Comparison of ENCODE assay signal across 9 cellular contexts in genomic region chr1:27557596-27558340, GRCh38. TPM values are rescaled to one million over a fixed set of nuclear protein-coding genes. Genes with fewer than 3 reads are reported as not detected.
DNase-seq lines count a peak whose midpoint lies in the region; ATAC-seq and TF ChIP-seq lines count a peak whose summit lies in the region.
"Had no signal": no experiment of that assay in that cellular context is flagged by ENCODE, and none has a peak within 500 bp of the region (broad histone marks: within the 10 kb centered on the region; RNA-seq: fewer than 3 reads in every experiment).

No MANE protein-coding gene starts in this region.

- peak overlapping the region; percentile 91 for H3K56ac ChIP-seq in mesendoderm (ENCODE audit: low read length)

- no peak overlapping the region for H4K5ac ChIP-seq in mesendoderm (ENCODE audit: low read length)

- in situ Hi-C loops in mammary epithelial cell (cut with MboI; ENCODE audit: low sequenced_read_pairs in 2 of 2) = loop anchor here in 1 of 2 donors (10.0 kb wide), 1 partner anchor 47 kb away; the partner anchor contains the start of gene AHDC1
- in situ Hi-C loops in transverse colon (cut with MboI; ENCODE audit: low pct_ligation_motif_present in 1 of 4, low pct_unique_long_range_greater_than_20kb in 1 of 4, low sequenced_read_pairs in 3 of 4) = loop anchor here in 3 of 4 donors (5.0 to 10.0 kb wide), 2 partner anchors 47 to 105 kb away; partner anchors contain the start of gene AHDC1 (in 3 of the 3)

- H3K4me3 ChIP-seq in mammary epithelial cell (replicated peaks in 1 of 3; ENCODE audit: insufficient read depth in 1 of 3, low read depth in 2 of 3, low read length in 3 of 3) = no peak overlapping the region
- H3K4me3 ChIP-seq in mesendoderm (ENCODE audit: low read length) = no peak overlapping the region
- H3K4me3 ChIP-seq in transverse colon = no peak overlapping the region

- no peak overlapping the region for H2BK15ac ChIP-seq in mesendoderm (replicated peaks; ENCODE audit: low read depth)

- no peak overlapping the region for H2BK120ac ChIP-seq in mesendoderm (ENCODE audit: low read depth, low read length)

- no peak overlapping the region for H3K23ac ChIP-seq in mesendoderm (ENCODE audit: low read length)

- H3K27me3 ChIP-seq in mammary epithelial cell (ENCODE audit: insufficient read depth, low read length) (no peaks in the 10 kb centered on the region), mesendoderm (ENCODE audit: insufficient read depth, low read length, poor library complexity) (no peaks in the 10 kb centered on the region), transverse colon (no peaks in the 10 kb centered on the region)
- H3K27me3 ChIP-seq: BE2C had no signal

- peak; percentile 82 for TF ChIP-seq POLR2A in transverse colon (IDR thresholded peaks at IDR 0.05)

- no peak overlapping the region for H3K4ac ChIP-seq in mesendoderm (ENCODE audit: low read depth, low read length)

- WGBS in mammary epithelial cell (ENCODE audit: low coverage, missing lambda C conversion rate) = 15% methylated on average over 9 of the region's 11 CpGs
- no CpG with 5 or more reads among the region's 11 CpGs for WGBS in mesendoderm (ENCODE audit: extremely low coverage, insufficient coverage, low lambda C conversion rate)
- WGBS in transverse colon (ENCODE audit: low coverage in 1 of 2), 2 donors = 35 to 40% methylated on average over 5 to 11 of the region's 11 CpGs

- no peak for TF ChIP-seq EP300 in transverse colon (IDR thresholded peaks at IDR 0.05; ENCODE audit: low read depth)

- dilution Hi-C loops in mammary epithelial cell (cut with HindIII; ENCODE audit: low sequenced_read_pairs) = no loop called here

- H3K79me2 ChIP-seq in mammary epithelial cell (ENCODE audit: insufficient read depth, low read length) (peaks cover 61% of the 10 kb centered on the region), mesendoderm (ENCODE audit: control insufficient read depth, insufficient read depth, low read length) (peaks cover 8% of the 10 kb centered on the region)

- peak overlapping the region; percentile 56 for H3K27ac ChIP-seq in mammary epithelial cell (ENCODE audit: insufficient read depth, low read depth, low read length)
- H3K27ac ChIP-seq in mesendoderm (ENCODE audit: low read depth, low read length) = peak overlapping the region; percentile 48
- H3K27ac ChIP-seq in transverse colon = peak overlapping the region; percentile 88 to 97 (median 90)

- POLR2A ChIA-PET in activated CD4-positive, alpha-beta T cell treated with anti-CD3 and anti-CD28 coated beads, Interleukin-2, amount 10 ng/mL, durations not matched to agents 7 days and 5 days (lab: Charles Lee) = no interaction called here
- POLR2A ChIA-PET in GM10248 (lab: Yijun Ruan, JAX) = no interaction called here

- H3K9me3 Mint-ChIP-seq in activated CD4-positive, alpha-beta T cell treated with anti-CD3 and anti-CD28 coated beads, Interleukin-2, amount 10 ng/mL, durations not matched to agents 7 days and 5 days = no peaks in the 10 kb centered on the region

- H3K4me1 ChIP-seq in mammary epithelial cell (ENCODE audit: insufficient read depth, low read length) (peaks cover 56% of the 10 kb centered on the region), mesendoderm (ENCODE audit: control insufficient read depth, low read depth, low read length) (peaks cover 26% of the 10 kb centered on the region), transverse colon (peaks cover 53 to 68% (median 60%) of the 10 kb centered on the region in 4 donors)

- H3K9me3 ChIP-seq in mammary epithelial cell (replicated peaks; ENCODE audit: insufficient read depth, low read length) = no peaks in the 10 kb centered on the region
- H3K9me3 ChIP-seq in transverse colon = no peaks in the 10 kb centered on the region
- H3K9me3 ChIP-seq: BE2C had no signal

- H3K4me2 ChIP-seq in mammary epithelial cell (ENCODE audit: insufficient read depth, low read depth, low read length) (peak overlapping the region; percentile 29), mesendoderm (ENCODE audit: low read length) (peak overlapping the region; percentile 28)

- ATAC-seq in GM21423 (IDR thresholded peaks at IDR 0.05; ENCODE audit: unreplicated experiment) = no peak

- peak overlapping the region; percentile 15 for H3K9ac ChIP-seq in mammary epithelial cell (ENCODE audit: insufficient read depth, low read length)
- H3K9ac ChIP-seq in mesendoderm (ENCODE audit: low read length) = peak overlapping the region; percentile 57

- BruUV-seq in mammary epithelial cell (replicated peaks; lab: Mats Ljungman, UMichigan) = no TSS peak

- H3K4me3 Mint-ChIP-seq in activated CD4-positive, alpha-beta T cell treated with anti-CD3 and anti-CD28 coated beads, Interleukin-2, amount 10 ng/mL, durations not matched to agents 7 days and 5 days = no peak overlapping the region

- no peak for DNase-seq in activated CD4-positive, alpha-beta T cell treated with anti-CD3 and anti-CD28 coated beads, Interleukin-2, amount 10 ng/mL, durations not matched to agents 7 days and 5 days
- no peak for DNase-seq in activated CD4-positive, alpha-beta T cell treated with anti-CD3 and anti-CD28 coated beads, Interleukin-2, amount 50 U/mL, for 4 hours
- DNase-seq in mammary epithelial cell = peak; percentile 87
- DNase-seq in mesendoderm = peak; percentile 85
- DNase-seq in transverse colon = peak; percentile 89
- DNase-seq in anterior cingulate cortex (lab: John Stamatoyannopoulos, UW) = no peak
- no peak for DNase-seq in GM10248 (ENCODE audit: extremely low spot score)

- no peaks in the 10 kb centered on the region for H4K20me1 ChIP-seq in mammary epithelial cell (ENCODE audit: insufficient read depth, low read length)

- peaks cover 7% of the 10 kb centered on the region for H3K36me3 Mint-ChIP-seq in activated CD4-positive, alpha-beta T cell treated with anti-CD3 and anti-CD28 coated beads, Interleukin-2, amount 10 ng/mL, durations not matched to agents 7 days and 5 days (ENCODE audit: low read depth)

- peaks cover 45% of the 10 kb centered on the region for H3K4me1 Mint-ChIP-seq in activated CD4-positive, alpha-beta T cell treated with anti-CD3 and anti-CD28 coated beads, Interleukin-2, amount 10 ng/mL, durations not matched to agents 7 days and 5 days

- H2BK5ac ChIP-seq in mesendoderm (ENCODE audit: low read length) = peak overlapping the region; percentile 49

- peaks cover 3% of the 10 kb centered on the region for H3K36me3 ChIP-seq in mammary epithelial cell (ENCODE audit: insufficient read depth, low read length)
- H3K36me3 ChIP-seq in mesendoderm (ENCODE audit: control insufficient read depth, insufficient read depth, low read length) = no peaks in the 10 kb centered on the region
- no peaks in the 10 kb centered on the region for H3K36me3 ChIP-seq in transverse colon
- H3K36me3 ChIP-seq: BE2C had no signal

- peak overlapping the region; percentile 47 for H3K27ac Mint-ChIP-seq in activated CD4-positive, alpha-beta T cell treated with anti-CD3 and anti-CD28 coated beads, Interleukin-2, amount 10 ng/mL, durations not matched to agents 7 days and 5 days

- H3K27me3 Mint-ChIP-seq in activated CD4-positive, alpha-beta T cell treated with anti-CD3 and anti-CD28 coated beads, Interleukin-2, amount 10 ng/mL, durations not matched to agents 7 days and 5 days = no peaks in the 10 kb centered on the region

- H2AK5ac ChIP-seq in mesendoderm (ENCODE audit: low read length) = peak overlapping the region; percentile 98

- H3K18ac ChIP-seq in mesendoderm (ENCODE audit: low read length) = no peak overlapping the region

- H4K8ac ChIP-seq in mesendoderm (ENCODE audit: low read depth, low read length) = no peak overlapping the region

- peaks cover 10% of the 10 kb centered on the region for H3K79me1 ChIP-seq in mesendoderm (ENCODE audit: low read length)

- peak in 1 of 2 donors; percentile 16 for TF ChIP-seq CTCF in mammary epithelial cell (conservative IDR thresholded peaks at IDR 0.05 in 1 of 2, IDR thresholded peaks at IDR 0.05 in 1 of 2; ENCODE audit: extremely low read depth in 1 of 2, insufficient read depth in 1 of 2, low read depth in 1 of 2, low read length in 2 of 2)
- no peak for TF ChIP-seq CTCF in transverse colon (IDR thresholded peaks at IDR 0.05)
- no peak for TF ChIP-seq CTCF in GM10248 (IDR thresholded peaks at IDR 0.05; ENCODE audit: control extremely low read depth, extremely low read depth, low read depth, missing control alignments)

- CTCF ChIA-PET in activated CD4-positive, alpha-beta T cell treated with anti-CD3 and anti-CD28 coated beads, Interleukin-2, amount 10 ng/mL, durations not matched to agents 7 days and 5 days (lab: Charles Lee) = interaction anchor here (0.9 to 9.9 kb wide), 18 partner anchors 9 to 163 kb away, joined by 3 to 112 read pairs (median 8); no protein-coding TSS in a partner anchor
- CTCF ChIA-PET in mammary epithelial cell (lab: Charles Lee; ENCODE audit: low non-redundant PET) = interaction anchor here (0.6 to 1.7 kb wide), 9 partner anchors 11 to 163 kb away, joined by 3 to 21 read pairs (median 8); partner anchors contain the start of gene AHDC1
- CTCF ChIA-PET in GM10248 (lab: Yijun Ruan, JAX) = interaction anchor here (1.0 to 9.7 kb wide), 30 partner anchors 7 to 262 kb away, joined by 3 to 163 read pairs (median 8); partner anchors contain the start of genes AHDC1 and CD164L2

- intact Hi-C loops in mammary epithelial cell (cut with micrococcal nuclease) = loop anchor here (1.0 to 5.0 kb wide), 6 partner anchors 11 to 257 kb away; partner anchors contain the start of gene WASF2
- intact Hi-C loops in transverse colon (cut with DNase I; ENCODE audit: low total_unique reads) = loop anchor here (2.0 kb wide), 1 partner anchor 45 kb away; no protein-coding TSS in a partner anchor

- H2AFZ ChIP-seq in mammary epithelial cell (ENCODE audit: low read depth, low read length) = no peak overlapping the region

RNA-seq across cellular contexts. Expression of gene AHDC1, which starts 46.2 kb away (rescaled TPM):
- total RNA-seq in activated CD4-positive, alpha-beta T cell treated with anti-CD3 and anti-CD28 coated beads, Interleukin-2, amount 10 ng/mL, durations not matched to agents 7 days and 5 days = 10 to 100 TPM; 15.3 to 19.3 TPM
- total RNA-seq in mammary epithelial cell (10 to 100 TPM; 35.3 to 51.8 TPM), transverse colon (10 to 100 TPM; 11.7 to 34.4 (median 21.3) TPM)
- polyA plus RNA-seq in mammary epithelial cell = 8.0 TPM
- 21.4 TPM for polyA minus RNA-seq in mammary epithelial cell
- 8.1 TPM for polyA plus RNA-seq in mesendoderm (2013, experiment 1 of 2)
- 8.0 TPM for polyA plus RNA-seq in mesendoderm (2013, experiment 2 of 2)

Comparison
In these comparisons a context has a peak if more than half of its experiments do, and no peak if none do; other contexts are left out.
1. DNase-seq: peak in mammary epithelial cell (single experiment), mesendoderm (single experiment) and transverse colon (single experiment); none in activated CD4-positive, alpha-beta T cell treated with anti-CD3 and anti-CD28 coated beads, Interleukin-2, amount 10 ng/mL, durations not matched to agents 7 days and 5 days (single experiment), activated CD4-positive, alpha-beta T cell treated with anti-CD3 and anti-CD28 coated beads, Interleukin-2, amount 50 U/mL, for 4 hours (0 of 2), anterior cingulate cortex (0 of 58) and GM10248 (single experiment).
2. Peak in every context shown above with its lines, with median percentiles within 50 percentile points of each other: H3K27ac ChIP-seq.